Comparison of ENCODE assay signal across 27 cellular contexts in genomic region chr21:32190491-32191144, GRCh38.
DNase-seq lines count a peak whose midpoint lies in the region; ATAC-seq and TF ChIP-seq lines count a peak whose summit lies in the region.
"Had no signal": no experiment of that assay in that cellular context is flagged by ENCODE, and none has a peak within 500 bp of the region (broad histone marks: within the 10 kb centered on the region; RNA-seq: fewer than 3 reads in every experiment).

No MANE protein-coding gene starts in this region.

- H3K27ac ChIP-seq in Karpas-422 (ENCODE audit: low read length) = no peak overlapping the region
- H3K27ac ChIP-seq in hepatocyte = no peak overlapping the region
- H3K27ac ChIP-seq: 22Rv1, left ventricle myocardium inferior, parathyroid adenoma, RWPE1, SK-N-MC had no signal

- H3K4me3 ChIP-seq in Karpas-422 (ENCODE audit: low read length) = no peak overlapping the region
- no peak overlapping the region for H3K4me3 ChIP-seq in hepatocyte
- H3K4me3 ChIP-seq: left ventricle myocardium inferior, SK-N-MC had no signal

- no peaks in the 10 kb centered on the region for H3K9me2 ChIP-seq in Karpas-422 (replicated peaks; ENCODE audit: insufficient read depth, low read length)
- H3K9me2 ChIP-seq in hepatocyte (replicated peaks; ENCODE audit: insufficient read depth) = no peaks in the 10 kb centered on the region

- H4K20me1 ChIP-seq in Karpas-422 (ENCODE audit: insufficient read depth, low read depth, low read length) (no peaks in the 10 kb centered on the region), hepatocyte (ENCODE audit: insufficient read depth, poor library complexity, severe bottlenecking) (no peaks in the 10 kb centered on the region)

- H3K36me3 ChIP-seq in Karpas-422 (ENCODE audit: insufficient read depth, low read length) = no peaks in the 10 kb centered on the region
- H3K36me3 ChIP-seq in hepatocyte (replicated peaks; ENCODE audit: insufficient read depth, low read depth) = no peaks in the 10 kb centered on the region
- H3K36me3 ChIP-seq: left ventricle myocardium inferior had no signal

- H3K79me2 ChIP-seq in Karpas-422 (ENCODE audit: low read length) = no peaks in the 10 kb centered on the region
- H3K79me2 ChIP-seq in hepatocyte = no peaks in the 10 kb centered on the region
- H3K79me2 ChIP-seq: parathyroid adenoma had no signal

- H3K9me3 ChIP-seq in Karpas-422 (ENCODE audit: low read length) = no peaks in the 10 kb centered on the region
- H3K9me3 ChIP-seq in hepatocyte (ENCODE audit: low read depth) = no peaks in the 10 kb centered on the region
- H3K9me3 ChIP-seq: left ventricle myocardium inferior had no signal

- H3K4me1 ChIP-seq in Karpas-422 (ENCODE audit: low read length) (0 out of 2 replicates have a peak, but pooled peaks cover 4% of the 10 kb centered on the region), hepatocyte (ENCODE audit: insufficient read depth) (no peaks in the 10 kb centered on the region)
- H3K4me1 ChIP-seq: parathyroid adenoma had no signal

- no peak overlapping the region for H2AFZ ChIP-seq in Karpas-422 (ENCODE audit: low read length)
- no peak overlapping the region for H2AFZ ChIP-seq in hepatocyte
- H2AFZ ChIP-seq: parathyroid adenoma had no signal

- 70% methylated on average over 9 of the region's 9 CpGs for WGBS in hepatocyte (ENCODE audit: low lambda C conversion rate, missing lambda C conversion rate)

- DNase-seq in DMS 273 (lab: John Stamatoyannopoulos, UW; ENCODE audit: unreplicated experiment) = peak; percentile 35
- no peak for DNase-seq in DMS 273 treated with DMSO at 0.1 percent for 48 hours (lab: John Stamatoyannopoulos, UW)
- peak; percentile 42 for DNase-seq in Karpas-422
- DNase-seq in NCI-H526 treated with DMSO at 0.1 percent for 48 hours (lab: John Stamatoyannopoulos, UW) = peak; percentile 22
- peak; percentile 5 for DNase-seq in germinal center (ENCODE audit: low spot score)
- no peak for DNase-seq in hepatocyte (ENCODE audit: low spot score)
- DNase-seq in activated naive CD4-positive, alpha-beta T cell treated with Interleukin-2 at 50 U/mL for 16 hours = no peak
- DNase-seq: activated CD4-positive, alpha-beta T cell treated with anti-CD3 and anti-CD28 coated beads for 48 hours; activated CD8-positive, alpha-beta memory T cell treated with anti-CD3 and anti-CD28 coated beads, Interleukin-2, amount 10 ng/mL, durations not matched to agents 7 days and 5 days; CD8-positive, alpha-beta T cell; effector memory CD4-positive, alpha-beta T cell; H7; hypothalamus; KBM-7; left ventricle myocardium inferior; natural killer cell; NCI-H2107; right cardiac atrium; stimulated activated CD4-positive, alpha-beta T cell treated with anti-CD3 and anti-CD28 coated beads, Interleukin-4, amount 100 ng/mL, for 24 hours; stimulated activated naive CD8-positive, alpha-beta T cell treated with anti-CD3 and anti-CD28 coated beads, Interleukin-15, Interleukin-2, amounts not matched to agents 100 U/mL and 50 U/mL, for 24 hours; T-helper 2 cell had no signal

- H3K4me2 ChIP-seq in Karpas-422 (ENCODE audit: low read depth, low read length, poor library complexity, severe bottlenecking) (no peak overlapping the region), hepatocyte (no peak overlapping the region)

- H3K27me3 ChIP-seq in Karpas-422 (ENCODE audit: low read length) (no peaks in the 10 kb centered on the region), hepatocyte (no peaks in the 10 kb centered on the region)

- no peak for TF ChIP-seq CTCF in hepatocyte (IDR thresholded peaks at IDR 0.05; ENCODE audit: poor library complexity)

- H3K9ac ChIP-seq in Karpas-422 (ENCODE audit: low read length) = no peak overlapping the region
- H3K9ac ChIP-seq: parathyroid adenoma had no signal

- ATAC-seq in GM21529 (IDR thresholded peaks at IDR 0.05; ENCODE audit: unreplicated experiment) = no peak
- ATAC-seq: activated CD8-positive, alpha-beta memory T cell treated with anti-CD3 and anti-CD28 coated beads, Interleukin-2, amount 10 ng/mL, durations not matched to agents 7 days and 5 days; CD8-positive, alpha-beta T cell; esophagus mucosa; natural killer cell; right cardiac atrium; stimulated activated naive CD8-positive, alpha-beta T cell treated with anti-CD3 and anti-CD28 coated beads, Interleukin-15, Interleukin-2, amounts not matched to agents 100 U/mL and 50 U/mL, for 24 hours had no signal

Comparison
In these comparisons a context has a peak if more than half of its experiments do, and no peak if none do; other contexts are left out.
1. DNase-seq: peak in DMS 273 (single experiment), Karpas-422 (single experiment), NCI-H526 treated with DMSO at 0.1 percent for 48 hours (single experiment) and germinal center (single experiment); none in DMS 273 treated with DMSO at 0.1 percent for 48 hours (single experiment), hepatocyte (single experiment) and activated naive CD4-positive, alpha-beta T cell treated with Interleukin-2 at 50 U/mL for 16 hours (single experiment).